Comparison of ENCODE assay signal across 20 cellular contexts in the genomic region with DNA sequence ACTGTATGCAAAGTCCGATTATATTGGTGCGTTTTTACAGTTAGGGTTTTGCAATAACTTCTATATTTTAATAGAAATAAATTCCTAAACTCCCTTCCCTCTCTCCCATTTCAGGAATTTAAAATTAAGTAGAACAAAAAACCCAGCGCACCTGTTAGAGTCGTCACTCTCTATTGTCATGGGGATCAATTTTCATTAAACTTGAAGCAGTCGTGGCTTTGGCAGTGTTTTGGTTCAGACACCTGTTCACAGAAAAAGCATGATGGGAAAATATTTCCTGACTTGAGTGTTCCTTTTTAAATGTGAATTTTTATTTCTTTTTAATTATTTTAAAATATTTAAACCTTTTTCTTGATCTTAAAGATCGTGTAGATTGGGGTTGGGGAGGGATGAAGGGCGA. TPM values are rescaled to one million over a fixed set of nuclear protein-coding genes. Genes with fewer than 3 reads are reported as not detected.
DNase-seq lines count a peak whose midpoint lies in the region; ATAC-seq, FAIRE-seq and TF ChIP-seq lines count a peak whose summit lies in the region.
"Had no signal": no experiment of that assay in that cellular context is flagged by ENCODE, and none has a peak within 500 bp of the region (broad histone marks: within the 10 kb centered on the region; RNA-seq: fewer than 3 reads in every experiment).

No MANE protein-coding gene starts in this region.

- TF ChIP-seq RAD21 in HepG2 (CRISPR knock-in tag; IDR thresholded peaks at IDR 0.05): no peak

- H3K79me2 ChIP-seq in HepG2 (ENCODE audit: insufficient read depth, low read length): no peaks in the 10 kb centered on the region
- H3K79me2 ChIP-seq in hepatocyte: no peaks in the 10 kb centered on the region

- BruUV-seq in HepG2 (replicated peaks; lab: Mats Ljungman, UMichigan): TSS peak; percentile 20
- BruUV-seq in Panc1 (replicated peaks; lab: Mats Ljungman, UMichigan): TSS peak; percentile 79
- no TSS peak for BruUV-seq in A673 (replicated peaks; lab: Mats Ljungman, UMichigan)

- no peaks in the 10 kb centered on the region for H4K20me1 ChIP-seq in HepG2 (ENCODE audit: insufficient read depth, low read length)
- H4K20me1 ChIP-seq in hepatocyte (ENCODE audit: insufficient read depth, poor library complexity, severe bottlenecking): no peaks in the 10 kb centered on the region

- no peaks in the 10 kb centered on the region for H3K9me2 ChIP-seq in hepatocyte (replicated peaks; ENCODE audit: insufficient read depth)

- POLR2A ChIA-PET in HepG2 (lab: Yijun Ruan, JAX) (no interaction called here), Panc1 (lab: Charles Lee) (no interaction called here), A673 (lab: Charles Lee; ENCODE audit: low non-redundant PET) (no interaction called here)

- no peak overlapping the region for H3K27ac ChIP-seq in HepG2 (ENCODE audit: extremely low read length, insufficient read depth, low read length)
- H3K27ac ChIP-seq in right lobe of liver: no peak overlapping the region
- H3K27ac ChIP-seq in Panc1 (ENCODE audit: low read length): no peak overlapping the region
- peak overlapping the region; percentile 45 for H3K27ac ChIP-seq in hepatocyte
- no peak overlapping the region for H3K27ac ChIP-seq in A673 (ENCODE audit: low read depth, low read length, poor library complexity, severe bottlenecking)
- H3K27ac ChIP-seq: BLaER1, C4-2B had no signal

- CTCF ChIA-PET in HepG2 (lab: Yijun Ruan, JAX; ENCODE audit: low intra/inter-chr PET ratio, low total read pairs): no interaction called here
- CTCF ChIA-PET in Panc1 (lab: Charles Lee): no interaction called here
- CTCF ChIA-PET in A673 (lab: Charles Lee): no interaction called here

- TF ChIP-seq POLR2A in HepG2 (IDR thresholded peaks at IDR 0.05; ENCODE audit: insufficient read depth in 1 of 2, low read depth in 2 of 2, low read length in 2 of 2): no peak
- no peak for TF ChIP-seq POLR2A in right lobe of liver (IDR thresholded peaks at IDR 0.05)

- H3K4me2 ChIP-seq in HepG2 (ENCODE audit: low read depth, low read length): no peak overlapping the region
- no peak overlapping the region for H3K4me2 ChIP-seq in hepatocyte
- H3K4me2 ChIP-seq: BLaER1, GM23338 had no signal

- H3K27me3 ChIP-seq in HepG2 (ENCODE audit: control insufficient read depth in 1 of 2, insufficient read depth in 2 of 2, low read length in 2 of 2): no peaks in the 10 kb centered on the region
- H3K27me3 ChIP-seq in right lobe of liver: no peaks in the 10 kb centered on the region
- no peaks in the 10 kb centered on the region for H3K27me3 ChIP-seq in Panc1 (ENCODE audit: control insufficient read depth, insufficient read depth, low read length)
- H3K27me3 ChIP-seq in hepatocyte: no peaks in the 10 kb centered on the region
- H3K27me3 ChIP-seq in A673 (replicated peaks; ENCODE audit: insufficient read depth, low read depth, low read length, poor library complexity): no peaks in the 10 kb centered on the region
- H3K27me3 ChIP-seq: BLaER1 had no signal

- DNase-seq in HepG2 (ENCODE audit: low spot score) (no peak), right lobe of liver (no peak), Panc1 (ENCODE audit: low read depth, low spot score) (no peak), hepatocyte (ENCODE audit: low spot score) (no peak), SIG-M5 (lab: John Stamatoyannopoulos, UW) (no peak), A673 (ENCODE audit: low spot score) (no peak)
- DNase-seq: CD4-positive, CD25-positive, alpha-beta regulatory T cell; CD8-positive, alpha-beta T cell; DMS153; DND-41; H9 had no signal

- no peak overlapping the region for H3K9ac ChIP-seq in HepG2 (ENCODE audit: insufficient read depth, low read depth, low read length)
- H3K9ac ChIP-seq: BLaER1 had no signal

- H3K36me3 ChIP-seq in HepG2 (replicated peaks in 1 of 2; ENCODE audit: control insufficient read depth in 1 of 2, insufficient read depth in 2 of 2, low read length in 2 of 2): peaks cover 31 to 56% of the 10 kb centered on the region in 2 experiments
- H3K36me3 ChIP-seq in right lobe of liver: peaks cover 0 to 44% (median 23%) of the 10 kb centered on the region in 4 donors
- peaks cover 23% of the 10 kb centered on the region for H3K36me3 ChIP-seq in Panc1 (ENCODE audit: control insufficient read depth, insufficient read depth, low read length)
- H3K36me3 ChIP-seq in hepatocyte (replicated peaks; ENCODE audit: insufficient read depth, low read depth): no peaks in the 10 kb centered on the region
- H3K36me3 ChIP-seq in A673 (ENCODE audit: insufficient read depth, low read length, poor library complexity, severe bottlenecking): peaks cover 70% of the 10 kb centered on the region

- H3K9me3 ChIP-seq in HepG2 (ENCODE audit: low read length) (no peaks in the 10 kb centered on the region), right lobe of liver (no peaks in the 10 kb centered on the region), Panc1 (ENCODE audit: control insufficient read depth, insufficient read depth, low read depth, low read length) (no peaks in the 10 kb centered on the region), hepatocyte (ENCODE audit: low read depth) (no peaks in the 10 kb centered on the region), A673 (ENCODE audit: low read depth, low read length, poor library complexity, severe bottlenecking) (no peaks in the 10 kb centered on the region)
- H3K9me3 ChIP-seq: BLaER1, Caco-2 had no signal

- H3K4me3 ChIP-seq in HepG2 (replicated peaks in 1 of 3; ENCODE audit: insufficient read depth in 1 of 3, low read depth in 2 of 3, low read length in 3 of 3): no peak overlapping the region
- no peak overlapping the region for H3K4me3 ChIP-seq in right lobe of liver
- no peak overlapping the region for H3K4me3 ChIP-seq in Panc1 (ENCODE audit: low read depth in 2 of 2, low read length in 2 of 2)
- no peak overlapping the region for H3K4me3 ChIP-seq in hepatocyte
- H3K4me3 ChIP-seq in A673 (ENCODE audit: low read depth, low read length, poor library complexity, severe bottlenecking): no peak overlapping the region
- H3K4me3 ChIP-seq: BLaER1, GM23338 had no signal

- ATAC-seq in HepG2 (no peak), right lobe of liver (no peak), Panc1 (no peak), GM18870 (IDR thresholded peaks at IDR 0.05; ENCODE audit: unreplicated experiment) (no peak)
- ATAC-seq: CD8-positive, alpha-beta T cell; GM23338; HCT116 had no signal

- peaks cover 19% of the 10 kb centered on the region for H3K4me1 ChIP-seq in HepG2 (ENCODE audit: insufficient read depth, low read length)
- H3K4me1 ChIP-seq in right lobe of liver: peaks cover 0 to 17% (median 0%) of the 10 kb centered on the region in 4 donors
- no peaks in the 10 kb centered on the region for H3K4me1 ChIP-seq in Panc1 (ENCODE audit: control insufficient read depth, insufficient read depth, low read length)
- no peaks in the 10 kb centered on the region for H3K4me1 ChIP-seq in hepatocyte (ENCODE audit: insufficient read depth)
- H3K4me1 ChIP-seq in A673 (ENCODE audit: insufficient read depth, low read length, poor library complexity, severe bottlenecking): no peaks in the 10 kb centered on the region
- H3K4me1 ChIP-seq: BLaER1 had no signal

- TF ChIP-seq EP300 in HepG2 (IDR thresholded peaks at IDR 0.05; ENCODE audit: low read depth in 2 of 2, low read length in 2 of 2) (no peak), HepG2 (CRISPR knock-in tag; IDR thresholded peaks at IDR 0.05; ENCODE audit: borderline replicate concordance) (no peak)

- in situ Hi-C loops in HepG2 (cut with HindIII; ENCODE audit: extremely low pct_ligation_motif_present, low pct_unique_long_range_greater_than_20kb): no loop called here
- in situ Hi-C loops in Panc1 (cut with HindIII; ENCODE audit: low pct_unique_long_range_greater_than_20kb, low sequenced_read_pairs): no loop called here

- no peak for FAIRE-seq in HepG2 (lab: Jason Lieb, UNC)
- FAIRE-seq: G401.6, GM12892, GM19239 had no signal

- no peak overlapping the region for H2AFZ ChIP-seq in HepG2 (ENCODE audit: low read length)
- no peak overlapping the region for H2AFZ ChIP-seq in hepatocyte
- H2AFZ ChIP-seq: GM23338 had no signal

- WGBS in HepG2 (ENCODE audit: low lambda C conversion rate): 96% methylated on average over 7 of the region's 7 CpGs
- 88% methylated on average over 7 of the region's 7 CpGs for WGBS in right lobe of liver (ENCODE audit: insufficient coverage, low coverage, low lambda C conversion rate, missing lambda C conversion rate)
- 96% methylated on average over 7 of the region's 7 CpGs for WGBS in hepatocyte (ENCODE audit: low lambda C conversion rate, missing lambda C conversion rate)

- intact Hi-C loops in HepG2 (cut with micrococcal nuclease; ENCODE audit: unreplicated experiment): no loop called here
- intact Hi-C loops in right lobe of liver (cut with DNase I): no loop called here
- intact Hi-C loops in Panc1 (cut with micrococcal nuclease; ENCODE audit: unreplicated experiment): no loop called here
- intact Hi-C loops in A673 (cut with micrococcal nuclease; ENCODE audit: unreplicated experiment): no loop called here

- TF ChIP-seq CTCF in HepG2 (CRISPR knock-in tag; IDR thresholded peaks at IDR 0.05) (no peak), right lobe of liver (IDR thresholded peaks at IDR 0.05) (no peak), Panc1 (IDR thresholded peaks at IDR 0.05) (no peak), hepatocyte (IDR thresholded peaks at IDR 0.05; ENCODE audit: poor library complexity) (no peak), A673 (conservative IDR thresholded peaks at IDR 0.05; ENCODE audit: low read depth, low read length) (no peak)

RNA-seq across cellular contexts. Expression of a gene that starts 13.7 kb away (rescaled TPM):
- total RNA-seq in HepG2 (2016; rRNA removed; fragmentation: Illumina TruSeq; extraction: Trizol) (53.1 and 85.3 TPM in 2 replicates), right lobe of liver (10 to 100 TPM in 5 of 6 experiments, 1 to 10 TPM in 1; 9.5 to 22.6 (median 16.6) TPM), Panc1 (2021; ENCODE audit: unreplicated experiment) (159 TPM), hepatocyte (48.5 and 73.2 TPM in 2 replicates), A673 (2021) (146 and 174 TPM in 2 replicates)
- 8.3 and 10.2 TPM in 2 replicates for total RNA-seq in HepG2 (2016; cell fraction: cytosol; rRNA removed; fragmentation: Illumina TruSeq; extraction: Trizol; ENCODE audit: low read depth)
- 43.2 and 85.3 TPM in 2 replicates for total RNA-seq in HepG2 (2016; cell fraction: insoluble cytoplasmic fraction; rRNA removed; fragmentation: Illumina TruSeq; extraction: Trizol)
- total RNA-seq in HepG2 (2016; cell fraction: membrane; rRNA removed; fragmentation: Illumina TruSeq; extraction: Trizol): 23.6 and 25.9 TPM in 2 replicates
- total RNA-seq in HepG2 (2016; cell fraction: nucleus; rRNA removed; fragmentation: Illumina TruSeq; extraction: Trizol): 119 and 141 TPM in 2 replicates
- polyA plus RNA-seq in HepG2 (2011; rRNA removed) (158 and 207 TPM in 2 replicates), hepatocyte (52.7 and 52.8 TPM in 2 replicates)
- 50.7 and 54.7 TPM in 2 replicates for polyA plus RNA-seq in HepG2 (2011; cell fraction: cytosol; rRNA removed)
- polyA plus RNA-seq in HepG2 (2011; cell fraction: nucleus; rRNA removed): 1,608 and 1,708 TPM in 2 replicates
- polyA plus RNA-seq in HepG2 (2012): 152 and 164 TPM in 2 replicates
- 3.6 and 4.0 TPM in 2 replicates for polyA plus RNA-seq in HepG2 (2016; cell fraction: cytosol; fragmentation: Illumina TruSeq; extraction: Trizol; ENCODE audit: low read depth)
- polyA plus RNA-seq in HepG2 (2016; cell fraction: insoluble cytoplasmic fraction; fragmentation: Illumina TruSeq; extraction: Trizol; ENCODE audit: low read depth): 54.2 and 61.1 TPM in 2 replicates
- polyA plus RNA-seq in HepG2 (2016; cell fraction: membrane; fragmentation: Illumina TruSeq; extraction: Trizol; ENCODE audit: low read depth): 12.4 and 12.5 TPM in 2 replicates
- polyA plus RNA-seq in HepG2 (2016; cell fraction: nucleus; fragmentation: Illumina TruSeq; extraction: Trizol; ENCODE audit: insufficient read depth, low read depth): 371 and 407 TPM in 2 replicates
- polyA minus RNA-seq in HepG2 (2011; rRNA and poly(A)+ RNA removed; ENCODE audit: low replicate concordance): 74.2 and 219 TPM in 2 replicates
- 77.9 and 95.1 TPM in 2 replicates for polyA minus RNA-seq in HepG2 (2011; cell fraction: cytosol; rRNA and poly(A)+ RNA removed)
- polyA minus RNA-seq in HepG2 (2011; cell fraction: nucleus; rRNA and poly(A)+ RNA removed): 286 and 292 TPM in 2 replicates
- polyA plus RNA-seq in Panc1 (2012; ENCODE audit: insufficient read length): 189 TPM
